ENCODE assay signal across 1 cellular context in the genomic region with DNA sequence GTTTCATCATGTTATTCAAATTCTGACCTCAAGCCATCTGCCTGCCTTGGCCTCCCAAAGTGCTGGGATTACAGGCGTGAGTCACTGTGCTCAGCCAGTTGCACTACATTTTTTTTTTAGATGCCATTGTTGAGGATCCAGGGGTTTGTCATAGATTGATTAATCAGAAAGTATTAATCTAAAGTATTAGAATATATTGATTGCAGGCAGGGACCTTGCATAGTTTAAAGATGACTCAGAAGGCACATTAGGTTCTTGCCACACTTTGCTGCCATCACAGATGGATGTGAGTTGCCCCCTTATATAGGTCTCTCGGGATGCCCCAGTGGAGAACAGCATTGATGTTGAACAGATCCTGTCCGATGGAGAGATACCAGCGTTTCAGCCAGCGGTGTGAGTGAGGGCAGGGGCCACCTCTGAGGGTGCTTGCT.
TF ChIP-seq lines count a peak whose summit lies in the region.

No MANE protein-coding gene starts in this region.

TF ChIP-seq in IMR-90, 13 proteins besides CTCF, POLR2A, EP300 and RAD21 (continued from another document):
- no peak for TF ChIP-seq MAZ (IDR thresholded peaks at IDR 0.05; ENCODE audit: borderline replicate concordance, low read depth, low read length)
- TF ChIP-seq CHD1 (IDR thresholded peaks at IDR 0.05; ENCODE audit: low read depth, low read length) = no peak
